Comparison of ENCODE assay signal across 12 cellular contexts in genomic region chr10:102631525-102632393, GRCh38. TPM values are rescaled to one million over a fixed set of nuclear protein-coding genes. Genes with fewer than 3 reads are reported as not detected.
A peak's percentile ranks its signal among the peaks of the same experiment; 100 is the strongest.
DNase-seq lines count a peak whose midpoint lies in the region; ATAC-seq and TF ChIP-seq lines count a peak whose summit lies in the region.
"Had no signal": no experiment of that assay in that cellular context is flagged by ENCODE, and none has a peak within 500 bp of the region (broad histone marks: within the 10 kb centered on the region; RNA-seq: fewer than 3 reads in every experiment).

No MANE protein-coding gene starts in this region.

- no peaks in the 10 kb centered on the region for H3K36me3 ChIP-seq in cardiac muscle cell
- H3K36me3 ChIP-seq in naive thymus-derived CD4-positive, alpha-beta T cell (ENCODE audit: control insufficient read depth in 2 of 3, insufficient read depth in 3 of 3, low read length in 3 of 3) = peaks cover 0 to 27% (median 0%) of the 10 kb centered on the region in 3 experiments
- H3K36me3 ChIP-seq in vagina = peaks cover 0 to 16% of the 10 kb centered on the region in 2 donors
- H3K36me3 ChIP-seq in endodermal cell (ENCODE audit: control insufficient read depth, insufficient read depth, low read length) = no peaks in the 10 kb centered on the region
- H3K36me3 ChIP-seq: SJCRH30 had no signal

- no peaks in the 10 kb centered on the region for H3K9me3 Mint-ChIP-seq in naive thymus-derived CD4-positive, alpha-beta T cell
- H3K9me3 Mint-ChIP-seq in endodermal cell = no peaks in the 10 kb centered on the region

- no peak overlapping the region for H3K9ac ChIP-seq in endodermal cell (ENCODE audit: extremely low read depth, low read length, poor library complexity, severe bottlenecking)

- H3K4me1 Mint-ChIP-seq in naive thymus-derived CD4-positive, alpha-beta T cell = peaks cover 35 to 46% (median 40%) of the 10 kb centered on the region in 7 donors
- peaks cover 45% of the 10 kb centered on the region for H3K4me1 Mint-ChIP-seq in endodermal cell

- no peak for TF ChIP-seq POLR2A in vagina (IDR thresholded peaks at IDR 0.05)

- ATAC-seq in Right ventricle myocardium inferior (no peak), HG03457 (IDR thresholded peaks at IDR 0.05; ENCODE audit: unreplicated experiment) (no peak)
- no peak for ATAC-seq in naive thymus-derived CD4-positive, alpha-beta T cell

- H3K27me3 ChIP-seq in cardiac muscle cell (no peaks in the 10 kb centered on the region), vagina (no peaks in the 10 kb centered on the region), endodermal cell (ENCODE audit: control insufficient read depth, insufficient read depth, low read length, poor library complexity, severe bottlenecking) (no peaks in the 10 kb centered on the region)
- no peaks in the 10 kb centered on the region for H3K27me3 ChIP-seq in naive thymus-derived CD4-positive, alpha-beta T cell (ENCODE audit: control insufficient read depth in 2 of 2, insufficient read depth in 2 of 2, low read length in 2 of 2)
- H3K27me3 ChIP-seq: SJCRH30 had no signal

- peaks cover 0 to 8% (median 0%) of the 10 kb centered on the region in 5 donors for H3K36me3 Mint-ChIP-seq in naive thymus-derived CD4-positive, alpha-beta T cell
- H3K36me3 Mint-ChIP-seq in endodermal cell (ENCODE audit: low read depth) = peaks cover 5% of the 10 kb centered on the region

- DNase-seq in cardiac muscle cell (ENCODE audit: low read depth in 1 of 2, low spot score in 1 of 2) (no peak), Right ventricle myocardium inferior (ENCODE audit: missing footprints) (no peak), caudate nucleus (lab: John Stamatoyannopoulos, UW) (no peak), vagina (ENCODE audit: extremely low spot score in 2 of 2) (no peak), endodermal cell (no peak), NCI-H1930 (lab: John Stamatoyannopoulos, UW) (no peak)
- no peak for DNase-seq in naive thymus-derived CD4-positive, alpha-beta T cell
- DNase-seq: MM.1S, NCI-H510A treated with DMSO at 0.1 percent for 48 hours, SJCRH30 had no signal

- CTCF ChIA-PET in naive thymus-derived CD4-positive, alpha-beta T cell (lab: Charles Lee) = interaction anchor here (0.6 kb wide), 1 partner anchor 559 kb away, joined by 4 read pairs; no protein-coding TSS in a partner anchor

- peak overlapping the region in 8 of 9 donors; percentile 23 to 93 (median 74) for H3K27ac Mint-ChIP-seq in naive thymus-derived CD4-positive, alpha-beta T cell
- no peak overlapping the region for H3K27ac Mint-ChIP-seq in endodermal cell

- POLR2A ChIA-PET in naive thymus-derived CD4-positive, alpha-beta T cell (lab: Charles Lee) = interaction anchor here (0.9 to 2.1 kb wide), 4 partner anchors 10 to 18 kb away, joined by 3 to 8 read pairs (median 5); partner anchors contain the start of gene TRIM8

- intact Hi-C loops in Right ventricle myocardium inferior (cut with DNase I) = no loop called here
- intact Hi-C loops in naive thymus-derived CD4-positive, alpha-beta T cell (cut with micrococcal nuclease) = no loop called here
- intact Hi-C loops in vagina (cut with DNase I) = no loop called here

- no peak for TF ChIP-seq CTCF in cardiac muscle cell (IDR thresholded peaks at IDR 0.05; ENCODE audit: low read depth, low read length)
- TF ChIP-seq CTCF in vagina (IDR thresholded peaks at IDR 0.05) = no peak
- no peak for TF ChIP-seq CTCF in endodermal cell (conservative IDR thresholded peaks at IDR 0.05)

- H3K4me3 Mint-ChIP-seq in naive thymus-derived CD4-positive, alpha-beta T cell = no peak overlapping the region
- no peak overlapping the region for H3K4me3 Mint-ChIP-seq in endodermal cell
- H3K4me3 Mint-ChIP-seq: B cell had no signal

- H3K27me3 Mint-ChIP-seq in naive thymus-derived CD4-positive, alpha-beta T cell = no peaks in the 10 kb centered on the region
- no peaks in the 10 kb centered on the region for H3K27me3 Mint-ChIP-seq in endodermal cell (ENCODE audit: insufficient read depth)
- H3K27me3 Mint-ChIP-seq: B cell had no signal

- 96 to 100% methylated on average over 7 to 10 of the region's 10 CpGs for WGBS in endodermal cell (ENCODE audit: insufficient coverage in 1 of 2, insufficient read length in 1 of 2), 2 experiments

- H3K4me3 ChIP-seq in cardiac muscle cell (no peak overlapping the region), vagina (no peak overlapping the region), endodermal cell (ENCODE audit: low read length) (no peak overlapping the region)
- H3K4me3 ChIP-seq in naive thymus-derived CD4-positive, alpha-beta T cell (ENCODE audit: low read length) = no peak overlapping the region
- H3K4me3 ChIP-seq: SJCRH30 had no signal

- peaks cover 75% of the 10 kb centered on the region for H3K4me1 ChIP-seq in cardiac muscle cell (ENCODE audit: low read depth)
- H3K4me1 ChIP-seq in naive thymus-derived CD4-positive, alpha-beta T cell (ENCODE audit: control insufficient read depth in 2 of 2, insufficient read depth in 2 of 2, low read length in 2 of 2) = peaks cover 15 to 37% of the 10 kb centered on the region in 2 donors
- H3K4me1 ChIP-seq in vagina = peaks cover 69% of the 10 kb centered on the region
- peaks cover 24% of the 10 kb centered on the region for H3K4me1 ChIP-seq in endodermal cell (ENCODE audit: control insufficient read depth, insufficient read depth, low read length)

- H3K27ac ChIP-seq in cardiac muscle cell (peak overlapping the region; percentile 94), caudate nucleus (ENCODE audit: low read depth, low read length) (peak overlapping the region; percentile 86), vagina (peak overlapping the region; percentile 60), endodermal cell (ENCODE audit: low read depth, low read length) (no peak overlapping the region)
- peak overlapping the region; percentile 46 for H3K27ac ChIP-seq in naive thymus-derived CD4-positive, alpha-beta T cell (ENCODE audit: low read depth, low read length)
- H3K27ac ChIP-seq: SJCRH30 had no signal

- H3K9me3 ChIP-seq in cardiac muscle cell (ENCODE audit: low read depth) (no peaks in the 10 kb centered on the region), vagina (no peaks in the 10 kb centered on the region), endodermal cell (ENCODE audit: control insufficient read depth, low read length) (no peaks in the 10 kb centered on the region)
- no peaks in the 10 kb centered on the region for H3K9me3 ChIP-seq in naive thymus-derived CD4-positive, alpha-beta T cell (ENCODE audit: control insufficient read depth in 2 of 3, low read length in 3 of 3)
- H3K9me3 ChIP-seq: SJCRH30 had no signal

RNA-seq across cellular contexts. Expression of gene TRIM8, which starts 12.5 kb away (rescaled TPM):
- total RNA-seq in cardiac muscle cell (100 and 130 TPM in 2 replicates), Right ventricle myocardium inferior (109 TPM), vagina (126 TPM), endodermal cell (10 to 100 TPM; 27.7 to 32.7 TPM)
- 59.8 and 65.6 TPM in 2 replicates for polyA plus RNA-seq in cardiac muscle cell
- total RNA-seq in naive thymus-derived CD4-positive, alpha-beta T cell = 10 to 100 TPM; 55.2 to 88.7 (median 59.1) TPM
- 10 to 100 TPM; 23.9 to 50.5 TPM for polyA plus RNA-seq in naive thymus-derived CD4-positive, alpha-beta T cell
- 55.6 TPM for polyA plus RNA-seq in endodermal cell (2013, experiment 1 of 2)
- 46.3 TPM for polyA plus RNA-seq in endodermal cell (2013, experiment 2 of 2)
